1 cellular context compared by ENCODE assay signal in genomic region chr4:8123389-8123788, GRCh38.
TF ChIP-seq lines count a peak whose summit lies in the region.

No MANE protein-coding gene starts in this region.

TF ChIP-seq in SK-N-SH treated with all-trans-retinoic acid at 6 μM for 48 hours, 23 proteins besides CTCF, POLR2A, EP300 and RAD21 (continued from another document):
- no peak for TF ChIP-seq ZFP30 (CRISPR knock-in tag; IDR thresholded peaks at IDR 0.05)
- TF ChIP-seq TCF4 (CRISPR knock-in tag; IDR thresholded peaks at IDR 0.05; ENCODE audit: borderline replicate concordance): no peak
- no peak for TF ChIP-seq ISL1 (CRISPR knock-in tag; IDR thresholded peaks at IDR 0.05)
- TF ChIP-seq ARNTL (CRISPR knock-in tag; IDR thresholded peaks at IDR 0.05; ENCODE audit: borderline replicate concordance, low read depth): no peak
- TF ChIP-seq ESRRG (CRISPR knock-in tag; IDR thresholded peaks at IDR 0.05): no peak
- no peak for TF ChIP-seq TOX (CRISPR knock-in tag; IDR thresholded peaks at IDR 0.05; ENCODE audit: borderline replicate concordance)
